22 cellular contexts compared by ENCODE assay signal in genomic region chr22:32728291-32728690, GRCh38.
"Had no signal": no experiment of that assay in that cellular context is flagged by ENCODE, and none has a peak within 500 bp of the region (broad histone marks: within the 10 kb centered on the region; RNA-seq: fewer than 3 reads in every experiment).

No MANE protein-coding gene starts in this region.

- H3K27me3 ChIP-seq: foreskin keratinocyte, neural progenitor cell, ovary, right atrium auricular region, sigmoid colon, testis, tibial nerve had no signal

- H3K4me2 ChIP-seq: neural progenitor cell had no signal

- H3K4me1 Mint-ChIP-seq: endodermal cell, neural progenitor cell had no signal

- H2AFZ ChIP-seq: neural progenitor cell had no signal

- H3K4me3 Mint-ChIP-seq: endodermal cell; natural killer cell treated with Interleukin-12 subunit alpha and Interleukin-12 subunit beta and Interleukin-15 and Interleukin-18, amount 100 ng/mL, for 72 hours; neural progenitor cell; stimulated activated naive B cell treated with anti-CD40 and anti-IgM and Interleukin-4, amounts not matched to agents 10 μg/mL and 1 μg/mL and 100 μg/mL, for 72 hours; stimulated activated naive CD8-positive, alpha-beta T cell treated with anti-CD3 and anti-CD28 coated beads, Interleukin-15, amount 100 ng/mL, for 72 hours had no signal

- H3K4me1 ChIP-seq: neural progenitor cell had no signal

- H3K27ac ChIP-seq: foreskin keratinocyte, neural progenitor cell, ovary, right atrium auricular region, sigmoid colon, skin epidermis, testis, tibial nerve had no signal

- H3K27ac Mint-ChIP-seq: endodermal cell; natural killer cell treated with Interleukin-12 subunit alpha and Interleukin-12 subunit beta and Interleukin-15 and Interleukin-18, amount 100 ng/mL, for 72 hours; neural progenitor cell; stimulated activated naive B cell treated with anti-CD40 and anti-IgM and Interleukin-4, amounts not matched to agents 10 μg/mL and 1 μg/mL and 100 μg/mL, for 72 hours; stimulated activated naive CD8-positive, alpha-beta T cell treated with anti-CD3 and anti-CD28 coated beads, Interleukin-15, amount 100 ng/mL, for 72 hours had no signal

- H3K27me3 Mint-ChIP-seq: stimulated activated naive CD8-positive, alpha-beta T cell treated with anti-CD3 and anti-CD28 coated beads, Interleukin-15, amount 100 ng/mL, for 72 hours had no signal

- H3K36me3 ChIP-seq: neural progenitor cell, ovary, right atrium auricular region, sigmoid colon, tibial nerve had no signal

- H3K9ac ChIP-seq: neural progenitor cell had no signal

- ATAC-seq: foreskin keratinocyte; left colon; left ventricle myocardium superior; natural killer cell treated with Interleukin-12 subunit alpha and Interleukin-12 subunit beta and Interleukin-15 and Interleukin-18, amount 100 ng/mL, for 72 hours; stimulated activated naive B cell treated with anti-CD40 and anti-IgM and Interleukin-4, amounts not matched to agents 10 μg/mL and 1 μg/mL and 100 μg/mL, for 72 hours; stimulated activated naive CD8-positive, alpha-beta T cell treated with anti-CD3 and anti-CD28 coated beads, Interleukin-15, amount 100 ng/mL, for 72 hours had no signal

- H3K9me3 Mint-ChIP-seq: natural killer cell treated with Interleukin-12 subunit alpha and Interleukin-12 subunit beta and Interleukin-15 and Interleukin-18, amount 100 ng/mL, for 72 hours; stimulated activated naive CD8-positive, alpha-beta T cell treated with anti-CD3 and anti-CD28 coated beads, Interleukin-15, amount 100 ng/mL, for 72 hours had no signal

- H3K4me3 ChIP-seq: lung, neural progenitor cell, ovary, right atrium auricular region, sigmoid colon, skin epidermis, testis, tibial nerve had no signal

- H3K9me3 ChIP-seq: ovary, right atrium auricular region, sigmoid colon, testis, tibial nerve had no signal

- DNase-seq: effector CD4-positive, alpha-beta T cell; endodermal cell; erythroblast; foreskin keratinocyte; left colon; left ventricle myocardium superior; mesenchymal stem cell; midbrain; nucleus accumbens; ovary; sigmoid colon; stimulated activated CD4-positive, alpha-beta T cell treated with anti-CD3 and anti-CD28 coated beads, Interleukin-2, amount 100 ng/mL, for 24 hours; stimulated activated CD4-positive, alpha-beta T cell treated with anti-CD3 and anti-CD28 coated beads, Interleukin-4, amount 100 ng/mL, for 4 hours; stimulated activated naive B cell treated with anti-CD40 and anti-IgM and Interleukin-4, amounts not matched to agents 10 μg/mL and 1 μg/mL and 100 μg/mL, for 72 hours; stimulated activated naive CD8-positive, alpha-beta T cell treated with anti-CD3 and anti-CD28 coated beads, Interleukin-15, amount 100 ng/mL, for 72 hours; testis had no signal

- H3K36me3 Mint-ChIP-seq: natural killer cell treated with Interleukin-12 subunit alpha and Interleukin-12 subunit beta and Interleukin-15 and Interleukin-18, amount 100 ng/mL, for 72 hours; neural progenitor cell had no signal
